8 cellular contexts compared by ENCODE assay signal in genomic region chr4:140373328-140374129, GRCh38. TPM values are rescaled to one million over a fixed set of nuclear protein-coding genes. Genes with fewer than 3 reads are reported as not detected.
DNase-seq lines count a peak whose midpoint lies in the region; ATAC-seq and TF ChIP-seq lines count a peak whose summit lies in the region.

Gene SCOC (plus strand): TSS chr4:140373646. CDS start chr4:140379171, 5,525 bp downstream.

- peak; percentile 91 for ATAC-seq in HG03442 (IDR thresholded peaks at IDR 0.05; ENCODE audit: unreplicated experiment)

- DNase-seq in Ammon's horn (ENCODE audit: low spot score), result peak; percentile 99
- peak; percentile 83 for DNase-seq in GM19238 (ENCODE audit: insufficient read length, low spot score)
- DNase-seq in NCI-H524 (lab: John Stamatoyannopoulos, UW), result peak; percentile 95 to 96
- DNase-seq in activated CD4-positive, alpha-beta T cell treated with anti-CD3 and anti-CD28 coated beads, Interleukin-2, amount 10 ng/mL, durations not matched to agents 24 days and 14 days, result peak; percentile 99
- DNase-seq in colonic mucosa, result peak; percentile 100
- peak; percentile 88 to 92 for DNase-seq in stimulated activated CD4-positive, alpha-beta T cell treated with anti-CD3 and anti-CD28 coated beads, Interleukin-1b, Interleukin-23, amount 100 ng/mL, for 4 hours (ENCODE audit: low read depth in 2 of 2)

- H3K4me1 ChIP-seq in colonic mucosa, result peaks cover 4% of the 10 kb centered on the region

- no peak within 1 kb of the TSS for H3K4me3 Mint-ChIP-seq in activated CD4-positive, alpha-beta T cell treated with anti-CD3 and anti-CD28 coated beads, Interleukin-2, amount 10 ng/mL, durations not matched to agents 24 days and 14 days

- H3K9me3 Mint-ChIP-seq in activated CD4-positive, alpha-beta T cell treated with anti-CD3 and anti-CD28 coated beads, Interleukin-2, amount 10 ng/mL, durations not matched to agents 24 days and 14 days, result no peaks in the 10 kb centered on the region

- intact Hi-C loops in activated CD4-positive, alpha-beta T cell treated with anti-CD3 and anti-CD28 coated beads, Interleukin-2, amount 10 ng/mL, durations not matched to agents 24 days and 14 days (cut with micrococcal nuclease), result loop anchor here (1.0 to 10.0 kb wide), 6 partner anchors 151 to 919 kb away; partner anchors contain the start of genes ELMOD2, RAB33B and SETD7
- intact Hi-C loops in colonic mucosa (cut with DNase I), result no loop called here

- peak within 1 kb of the TSS; percentile 83 to 85 for H3K9ac ChIP-seq in colonic mucosa (ENCODE audit: low read depth in 2 of 2, low read length in 2 of 2)

- H3K27me3 ChIP-seq in colonic mucosa (no peaks in the 10 kb centered on the region), layer of hippocampus (ENCODE audit: control insufficient read depth, insufficient read depth, low read length) (no peaks in the 10 kb centered on the region)

- H3K4me1 Mint-ChIP-seq in activated CD4-positive, alpha-beta T cell treated with anti-CD3 and anti-CD28 coated beads, Interleukin-2, amount 10 ng/mL, durations not matched to agents 24 days and 14 days, result peaks cover 24% of the 10 kb centered on the region

- no peaks in the 10 kb centered on the region for H3K36me3 Mint-ChIP-seq in activated CD4-positive, alpha-beta T cell treated with anti-CD3 and anti-CD28 coated beads, Interleukin-2, amount 10 ng/mL, durations not matched to agents 24 days and 14 days (ENCODE audit: low read depth)

- TF ChIP-seq CTCF in colonic mucosa (IDR thresholded peaks at IDR 0.05), result no peak

- H3K36me3 ChIP-seq in colonic mucosa, result no peaks in the 10 kb centered on the region

- peak within 1 kb of the TSS; percentile 93 for H3K27ac ChIP-seq in colonic mucosa
- peak within 1 kb of the TSS; percentile 74 for H3K27ac ChIP-seq in layer of hippocampus (ENCODE audit: low read depth, low read length)

- peak within 1 kb of the TSS; percentile 65 for H3K27ac Mint-ChIP-seq in activated CD4-positive, alpha-beta T cell treated with anti-CD3 and anti-CD28 coated beads, Interleukin-2, amount 10 ng/mL, durations not matched to agents 24 days and 14 days

- H3K9me3 ChIP-seq in colonic mucosa, result no peaks in the 10 kb centered on the region

- H3K27me3 Mint-ChIP-seq in activated CD4-positive, alpha-beta T cell treated with anti-CD3 and anti-CD28 coated beads, Interleukin-2, amount 10 ng/mL, durations not matched to agents 24 days and 14 days, result no peaks in the 10 kb centered on the region

- peak within 1 kb of the TSS; percentile 92 for H3K4me3 ChIP-seq in colonic mucosa

RNA-seq across cellular contexts. Expression of gene SCOC, which starts in this region (rescaled TPM):
- total RNA-seq in activated CD4-positive, alpha-beta T cell treated with anti-CD3 and anti-CD28 coated beads, Interleukin-2, amount 10 ng/mL, durations not matched to agents 24 days and 14 days, result 33.7 and 33.8 TPM in 2 replicates
- 10 to 100 TPM; 58.5 to 65.0 TPM for total RNA-seq in colonic mucosa

Comparison
In these comparisons a context has a peak if more than half of its experiments do, and no peak if none do; other contexts are left out.
1. Peak in every context shown above with its lines: DNase-seq, ATAC-seq, H3K4me3 ChIP-seq and H3K27ac ChIP-seq.